ENCODE assay signal across 20 cellular contexts in genomic region chr6:153373869-153374268, GRCh38.
"Had no signal": no experiment of that assay in that cellular context is flagged by ENCODE, and none has a peak within 500 bp of the region (broad histone marks: within the 10 kb centered on the region; RNA-seq: fewer than 3 reads in every experiment).

No MANE protein-coding gene starts in this region.

- H3K9me3 ChIP-seq: colonic mucosa, prostate gland, thyroid gland, uterus had no signal

- H3K4me3 ChIP-seq: colonic mucosa, hepatocyte, prostate gland, suprapubic skin, thyroid gland, uterus had no signal

- DNase-seq: colonic mucosa; dermis blood vessel endothelial cell; foreskin melanocyte; head of caudate nucleus; left colon; left ventricle myocardium superior; naive thymus-derived CD4-positive, alpha-beta T cell; nephron progenitor cell; retina; stimulated activated CD4-positive, alpha-beta T cell treated with anti-CD3 and anti-CD28 coated beads, Interleukin-2, amount 100 ng/mL, for 24 hours; stimulated activated CD4-positive, alpha-beta T cell treated with anti-CD3 and anti-CD28 coated beads, Interleukin-4, amount 100 ng/mL, for 4 hours; stimulated activated naive CD4-positive, alpha-beta T cell; thyroid gland; uterus had no signal

- H3K4me1 ChIP-seq: colonic mucosa, parathyroid adenoma, prostate gland, suprapubic skin, uterus had no signal

- H3K4me1 Mint-ChIP-seq: nephron progenitor cell had no signal

- H3K36me3 ChIP-seq: colonic mucosa, prostate gland, suprapubic skin, thyroid gland, uterus had no signal

- H3K4me3 Mint-ChIP-seq: naive thymus-derived CD4-positive, alpha-beta T cell; nephron progenitor cell; type B pancreatic cell had no signal

- H3K36me3 Mint-ChIP-seq: naive thymus-derived CD4-positive, alpha-beta T cell; type B pancreatic cell had no signal

- H3K27me3 ChIP-seq: colonic mucosa, hepatocyte, suprapubic skin, thyroid gland, uterus had no signal

- H3K27ac ChIP-seq: colonic mucosa, hepatocyte, parathyroid adenoma, prostate gland, suprapubic skin, thyroid gland, uterus had no signal

- H3K4me2 ChIP-seq: hepatocyte had no signal

- H3K27me3 Mint-ChIP-seq: type B pancreatic cell had no signal

- H3K79me2 ChIP-seq: hepatocyte, parathyroid adenoma had no signal

- H2AFZ ChIP-seq: hepatocyte, parathyroid adenoma had no signal

- H3K27ac Mint-ChIP-seq: naive thymus-derived CD4-positive, alpha-beta T cell; nephron progenitor cell; type B pancreatic cell had no signal

- H3K9me3 Mint-ChIP-seq: nephron progenitor cell, type B pancreatic cell had no signal

- H3K9ac ChIP-seq: parathyroid adenoma had no signal

- ATAC-seq: left colon; left ventricle myocardium superior; naive thymus-derived CD4-positive, alpha-beta T cell; sciatic nerve had no signal
